ENCODE assay signal across 8 cellular contexts in genomic region chr11:22807855-22808558, GRCh38. TPM values are rescaled to one million over a fixed set of nuclear protein-coding genes. Genes with fewer than 3 reads are reported as not detected.
DNase-seq lines count a peak whose midpoint lies in the region; ATAC-seq and TF ChIP-seq lines count a peak whose summit lies in the region.

No MANE protein-coding gene starts in this region.

- H3K27ac ChIP-seq in SK-N-SH (ENCODE audit: low read depth in 2 of 2, low read length in 1 of 2), result peak overlapping the region in 1 of 2 experiments; percentile 19; a peak in 1 of 4 replicates

- TF ChIP-seq RAD21 in SK-N-SH (IDR thresholded peaks at IDR 0.05; ENCODE audit: low read length), result no peak

- WGBS in SK-N-SH (ENCODE audit: low lambda C conversion rate), result 57% methylated on average over 2 of the region's 2 CpGs

- H3K4me1 ChIP-seq in SK-N-SH (ENCODE audit: control insufficient read depth in 1 of 2, insufficient read depth in 2 of 2, low read depth in 1 of 2, low read length in 1 of 2), result peaks cover 0 to 15% of the 10 kb centered on the region in 2 experiments; a peak in 1 of 4 replicates

- TF ChIP-seq EP300 in SK-N-SH (IDR thresholded peaks at IDR 0.05; ENCODE audit: borderline replicate concordance in 1 of 2, low read depth in 1 of 2, low read length in 1 of 2), result no peak

- H3K79me2 ChIP-seq in SK-N-SH (ENCODE audit: insufficient read depth), result no peaks in the 10 kb centered on the region

- peak overlapping the region; percentile 21; the same call in 1 of the 2 replicates for H3K4me2 ChIP-seq in SK-N-SH

- TF ChIP-seq CTCF in SK-N-SH (IDR thresholded peaks at IDR 0.05), result no peak

- no peak overlapping the region for H3K27ac Mint-ChIP-seq in stimulated activated memory B cell treated with anti-CD40 and anti-IgM and Interleukin-4, amounts not matched to agents 10 μg/mL and 1 μg/mL and 100 μg/mL, for 72 hours

- no peak for ATAC-seq in SK-N-SH treated with all-trans-retinoic acid at 6 μM for 48 hours
- peak; percentile 91 for ATAC-seq in HG02970 (IDR thresholded peaks at IDR 0.05; ENCODE audit: low FRiP score, unreplicated experiment)
- ATAC-seq in stimulated activated memory B cell treated with anti-CD40 and anti-IgM and Interleukin-4, amounts not matched to agents 10 μg/mL and 1 μg/mL and 100 μg/mL, for 72 hours, result peak; percentile 88

- H3K36me3 ChIP-seq in SK-N-SH (replicated peaks in 1 of 2; ENCODE audit: control insufficient read depth in 1 of 2, insufficient read depth in 2 of 2, low read length in 1 of 2), result no peaks in the 10 kb centered on the region

- H3K36me3 Mint-ChIP-seq in stimulated activated memory B cell treated with anti-CD40 and anti-IgM and Interleukin-4, amounts not matched to agents 10 μg/mL and 1 μg/mL and 100 μg/mL, for 72 hours, result no peaks in the 10 kb centered on the region

- DNase-seq in SK-N-SH, result no peak
- peak; percentile 7 for DNase-seq in NOMO-1 treated with dmso at 0.1 percent for 144 hours (lab: John Stamatoyannopoulos, UW; ENCODE audit: unreplicated experiment)
- DNase-seq in NCI-H1092 (lab: John Stamatoyannopoulos, UW), result no peak
- DNase-seq in COR-L47 (lab: John Stamatoyannopoulos, UW), result no peak
- DNase-seq in NCI-H2171 treated with DMSO at 0.1 percent for 48 hours (lab: John Stamatoyannopoulos, UW), result no peak

- H3K4me1 Mint-ChIP-seq in stimulated activated memory B cell treated with anti-CD40 and anti-IgM and Interleukin-4, amounts not matched to agents 10 μg/mL and 1 μg/mL and 100 μg/mL, for 72 hours, result peaks cover 18% of the 10 kb centered on the region

- no peak overlapping the region for H3K9ac ChIP-seq in SK-N-SH

- no peaks in the 10 kb centered on the region for H4K20me1 ChIP-seq in SK-N-SH (ENCODE audit: insufficient read depth)

- H3K9me2 ChIP-seq in SK-N-SH, result no peaks in the 10 kb centered on the region

- H3K9me3 ChIP-seq in SK-N-SH, result no peaks in the 10 kb centered on the region

- H3K4me3 ChIP-seq in SK-N-SH (ENCODE audit: low read depth in 2 of 2, low read length in 1 of 2), result no peak overlapping the region

- H3F3A ChIP-seq in SK-N-SH (replicated peaks; ENCODE audit: insufficient read depth), result no peaks in the 10 kb centered on the region

- H3K9me3 Mint-ChIP-seq in stimulated activated memory B cell treated with anti-CD40 and anti-IgM and Interleukin-4, amounts not matched to agents 10 μg/mL and 1 μg/mL and 100 μg/mL, for 72 hours, result peaks cover 4% of the 10 kb centered on the region

- no peaks in the 10 kb centered on the region for H3K27me3 ChIP-seq in SK-N-SH (ENCODE audit: insufficient read depth)

- POLR2A ChIA-PET in SK-N-SH (lab: Yijun Ruan, JAX), result no interaction called here

- H3K27me3 Mint-ChIP-seq in stimulated activated memory B cell treated with anti-CD40 and anti-IgM and Interleukin-4, amounts not matched to agents 10 μg/mL and 1 μg/mL and 100 μg/mL, for 72 hours, result no peaks in the 10 kb centered on the region

- H2AFZ ChIP-seq in SK-N-SH (ENCODE audit: low read depth), result no peak overlapping the region

- CTCF ChIA-PET in SK-N-SH (lab: Yijun Ruan, JAX), result interaction anchor here (2.1 kb wide), 1 partner anchor 20 kb away, joined by 6 read pairs; no protein-coding TSS in a partner anchor

- H3K4me3 Mint-ChIP-seq in stimulated activated memory B cell treated with anti-CD40 and anti-IgM and Interleukin-4, amounts not matched to agents 10 μg/mL and 1 μg/mL and 100 μg/mL, for 72 hours, result no peak overlapping the region

TF ChIP-seq in SK-N-SH, 30 proteins besides CTCF, POLR2A, EP300 and RAD21:
- TF ChIP-seq FOXJ3 (CRISPR knock-in tag; IDR thresholded peaks at IDR 0.05), result no peak

TF ChIP-seq in SK-N-SH treated with all-trans-retinoic acid at 6 μM for 48 hours, 23 proteins besides CTCF, POLR2A, EP300 and RAD21:
- no peak for TF ChIP-seq ESRRG (CRISPR knock-in tag; IDR thresholded peaks at IDR 0.05)
- TF ChIP-seq ZFP30 (CRISPR knock-in tag; IDR thresholded peaks at IDR 0.05), result no peak
- no peak for TF ChIP-seq CSDC2 (CRISPR knock-in tag; IDR thresholded peaks at IDR 0.05)
- no peak for TF ChIP-seq TSHZ2 (CRISPR knock-in tag; IDR thresholded peaks at IDR 0.05)
- TF ChIP-seq ZNF565 (CRISPR knock-in tag; conservative IDR thresholded peaks at IDR 0.05; ENCODE audit: low read depth), result no peak
- no peak for TF ChIP-seq TCF4 (CRISPR knock-in tag; IDR thresholded peaks at IDR 0.05; ENCODE audit: borderline replicate concordance)
- TF ChIP-seq CREB5 (CRISPR knock-in tag; IDR thresholded peaks at IDR 0.05; ENCODE audit: low read depth), result no peak
- no peak for TF ChIP-seq GLIS3 (CRISPR knock-in tag; IDR thresholded peaks at IDR 0.05)
- TF ChIP-seq SNAI2 (CRISPR knock-in tag; IDR thresholded peaks at IDR 0.05), result no peak
- no peak for TF ChIP-seq ZFP3 (CRISPR knock-in tag; IDR thresholded peaks at IDR 0.05)
- no peak for TF ChIP-seq TOX (CRISPR knock-in tag; IDR thresholded peaks at IDR 0.05; ENCODE audit: borderline replicate concordance)
- no peak for TF ChIP-seq ZNF70 (CRISPR knock-in tag; IDR thresholded peaks at IDR 0.05)

RNA-seq across cellular contexts. Expression of gene SVIP, which starts 21.6 kb away (rescaled TPM):
- polyA plus RNA-seq in SK-N-SH (2012; rRNA removed), result 6.0 and 6.2 TPM in 2 replicates
- polyA plus RNA-seq in SK-N-SH (2012; cell fraction: cytosol; rRNA removed), result 9.7 and 17.9 TPM in 2 replicates
- 1.5 and 2.8 TPM in 2 replicates for polyA plus RNA-seq in SK-N-SH (2012; cell fraction: nucleus; rRNA removed)

RNA-seq across cellular contexts. Expression of gene CCDC179, which starts 52.3 kb away (rescaled TPM):
- not detected in 2 replicates for polyA plus RNA-seq in SK-N-SH (2012; rRNA removed)
- polyA plus RNA-seq in SK-N-SH (2012; cell fraction: cytosol; rRNA removed), result not detected in 2 replicates
- polyA plus RNA-seq in SK-N-SH (2012; cell fraction: nucleus; rRNA removed), result not detected in 2 replicates
